In the genomic region with DNA sequence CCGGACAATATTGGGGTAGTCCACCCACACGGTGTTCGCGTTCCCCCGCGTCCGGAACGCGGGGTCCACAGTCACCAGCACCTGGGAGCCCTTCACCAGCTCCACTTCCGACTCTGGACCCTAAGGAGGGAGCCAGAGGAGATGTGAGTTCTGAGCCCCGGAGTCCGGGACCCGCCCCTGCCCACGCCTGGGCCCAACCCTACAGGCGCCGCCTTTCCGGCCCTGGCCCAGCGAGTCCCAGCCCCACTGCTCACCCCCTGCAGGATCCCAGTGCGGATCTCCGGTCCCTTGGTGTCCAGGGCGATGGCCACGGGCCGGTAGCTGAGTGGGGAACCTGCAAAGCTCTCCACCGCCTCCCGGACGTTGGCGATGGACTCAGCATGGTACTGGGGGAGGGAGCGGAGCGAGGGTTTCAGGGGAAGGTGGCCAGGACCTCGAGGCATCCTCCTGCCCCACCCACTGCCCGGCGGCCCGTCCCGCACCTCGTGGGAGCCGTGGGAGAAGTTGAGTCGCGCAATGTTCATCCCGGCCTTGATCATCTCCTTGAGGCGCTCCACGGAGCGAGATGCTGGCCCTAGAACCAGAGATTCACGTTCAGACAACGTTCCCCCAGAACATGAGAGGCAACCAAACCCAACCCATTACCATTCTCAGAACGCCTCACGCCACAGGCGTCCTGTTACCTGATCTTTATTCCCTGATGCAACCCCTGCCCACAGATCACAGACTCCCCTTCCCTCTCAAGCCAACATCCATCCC, we compare ENCODE assay signal across 16 cellular contexts. TPM values are rescaled to one million over a fixed set of nuclear protein-coding genes. Genes with fewer than 3 reads are reported as not detected.
A peak's percentile ranks its signal among the peaks of the same experiment; 100 is the strongest.
DNase-seq lines count a peak whose midpoint lies in the region; TF ChIP-seq lines count a peak whose summit lies in the region.
"Had no signal": no experiment of that assay in that cellular context is flagged by ENCODE, and none has a peak within 500 bp of the region (broad histone marks: within the 10 kb centered on the region; RNA-seq: fewer than 3 reads in every experiment).

No MANE protein-coding gene starts in this region.

- no peaks in the 10 kb centered on the region for H3K79me2 ChIP-seq in smooth muscle cell (ENCODE audit: low read depth)

- H3K9me3 ChIP-seq in HEK293 (ENCODE audit: control insufficient read depth, insufficient read depth, low read depth, low read length) (no peaks in the 10 kb centered on the region), smooth muscle cell (replicated peaks; ENCODE audit: low read depth) (no peaks in the 10 kb centered on the region)
- H3K9me3 ChIP-seq: MG63 had no signal

- DNase-seq in choroid plexus epithelial cell (ENCODE audit: low read depth) (no peak), iPS-NIHi11 (ENCODE audit: low spot score) (peak; percentile 59), smooth muscle cell (lab: John Stamatoyannopoulos, UW; ENCODE audit: unreplicated experiment) (no peak), midbrain (lab: John Stamatoyannopoulos, UW) (no peak), ureter (ENCODE audit: low spot score) (no peak), GM20000 (ENCODE audit: low spot score) (no peak)
- DNase-seq: activated naive CD4-positive, alpha-beta T cell treated with Interleukin-2 at 50 U/mL for 16 hours; caudate nucleus; CD4-positive, alpha-beta T cell; EL; hypothalamus; MG63; stimulated activated CD4-positive, alpha-beta T cell treated with anti-CD3 and anti-CD28 coated beads, Interleukin-4, amount 100 ng/mL, for 4 hours; stimulated activated naive CD4-positive, alpha-beta T cell treated with Interleukin-2 at 50 U/mL for 16 hours had no signal

- H2AFZ ChIP-seq in smooth muscle cell (ENCODE audit: low read depth): no peak overlapping the region

- H3K36me3 ChIP-seq in HEK293 (ENCODE audit: control insufficient read depth in 2 of 2, insufficient read depth in 1 of 2, low read length in 2 of 2) (no peaks in the 10 kb centered on the region), smooth muscle cell (ENCODE audit: low read depth) (no peaks in the 10 kb centered on the region)
- H3K36me3 ChIP-seq: MG63 had no signal

- CTCF ChIA-PET in HEK293 (lab: Yijun Ruan, JAX): no interaction called here

- H3K9ac ChIP-seq in smooth muscle cell (ENCODE audit: low read depth): no peak overlapping the region

- no peaks in the 10 kb centered on the region for H4K20me1 ChIP-seq in smooth muscle cell (ENCODE audit: low read depth)

- 9% methylated on average over 45 of the region's 47 CpGs for WGBS in smooth muscle cell (ENCODE audit: low lambda C conversion rate)

- H3K4me2 ChIP-seq in smooth muscle cell: peak overlapping the region; percentile 77

- H3K4me3 ChIP-seq in HEK293 (ENCODE audit: low read depth, low read length) (no peak overlapping the region), choroid plexus epithelial cell (ENCODE audit: low read depth, low read length) (peak overlapping the region; percentile 11), smooth muscle cell (peak overlapping the region; percentile 18)
- H3K4me3 ChIP-seq: MG63 had no signal

- H3K27me3 ChIP-seq in smooth muscle cell (ENCODE audit: low read depth): peaks cover 48% of the 10 kb centered on the region
- H3K27me3 ChIP-seq: MG63 had no signal

- H3K4me1 ChIP-seq in HEK293 (ENCODE audit: control insufficient read depth, insufficient read depth, low read length) (no peaks in the 10 kb centered on the region), smooth muscle cell (ENCODE audit: low read depth) (peaks cover 6% of the 10 kb centered on the region)

- no peaks in the 10 kb centered on the region for H3F3A ChIP-seq in smooth muscle cell (ENCODE audit: low read depth)

- POLR2A ChIA-PET in HEK293 (lab: Yijun Ruan, JAX): interaction anchor here (0.6 kb wide), 1 partner anchor 29 kb away, joined by 3 read pairs; no protein-coding TSS in a partner anchor

- H3K27ac ChIP-seq in HEK293 (ENCODE audit: extremely low read depth, low read depth, low read length): no peak overlapping the region
- no peak overlapping the region for H3K27ac ChIP-seq in smooth muscle cell (ENCODE audit: low read depth)
- H3K27ac ChIP-seq: epithelial cell of prostate had no signal

- no peak for TF ChIP-seq CTCF in HEK293 (tag by site-specific recombination; IDR thresholded peaks at IDR 0.05)
- no peak for TF ChIP-seq CTCF in choroid plexus epithelial cell (conservative IDR thresholded peaks at IDR 0.05; ENCODE audit: low read depth, low read length)
- TF ChIP-seq CTCF in smooth muscle cell (IDR thresholded peaks at IDR 0.05; ENCODE audit: borderline replicate concordance, insufficient read depth, poor library complexity, severe bottlenecking): no peak
- TF ChIP-seq CTCF in GM20000 (IDR thresholded peaks at IDR 0.05; ENCODE audit: extremely low read depth, missing control alignments): no peak

TF ChIP-seq in HEK293, 187 proteins besides CTCF, POLR2A, EP300 and RAD21:
- peak; percentile 34; the same call in 1 of the 2 replicates for TF ChIP-seq KLF1 (tag by site-specific recombination; IDR thresholded peaks at IDR 0.05)
- TF ChIP-seq, protein P1, sequence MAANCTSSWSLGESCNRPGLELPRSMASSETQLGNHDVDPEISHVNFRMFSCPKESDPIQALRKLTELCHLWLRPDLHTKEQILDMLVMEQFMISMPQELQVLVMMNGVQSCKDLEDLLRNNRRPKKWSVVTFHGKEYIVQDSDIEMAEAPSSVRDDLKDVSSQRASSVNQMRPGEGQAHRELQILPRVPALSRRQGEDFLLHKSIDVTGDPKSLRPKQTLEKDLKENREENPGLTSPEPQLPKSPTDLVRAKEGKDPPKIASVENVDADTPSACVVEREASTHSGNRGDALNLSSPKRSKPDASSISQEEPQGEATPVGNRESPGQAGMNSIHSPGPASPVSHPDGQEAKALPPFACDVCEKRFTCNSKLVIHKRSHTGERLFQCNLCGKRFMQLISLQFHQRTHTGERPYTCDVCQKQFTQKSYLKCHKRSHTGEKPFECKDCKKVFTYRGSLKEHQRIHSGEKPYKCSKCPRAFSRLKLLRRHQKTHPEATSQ (tag by site-specific recombination; IDR thresholded peaks at IDR 0.05): no peak
TF ChIP-seq in HEK293: peak in this region for 1.

RNA-seq across cellular contexts. Expression of a gene that starts 5.9 kb away (rescaled TPM):
- total RNA-seq in smooth muscle cell: 0.09 TPM in 1 of 2 replicates, not detected in the other
- 0.07 TPM in 1 of 2 replicates, not detected in the other for polyA plus RNA-seq in smooth muscle cell
- not detected for total RNA-seq in ureter
- total RNA-seq: CD4-positive, alpha-beta T cell had no signal

RNA-seq across cellular contexts. Expression of a gene that starts 13.3 kb away (rescaled TPM):
- 104 and 136 TPM in 2 replicates for total RNA-seq in smooth muscle cell
- polyA plus RNA-seq in smooth muscle cell: 208 and 299 TPM in 2 replicates
- 124 TPM for total RNA-seq in ureter

RNA-seq across cellular contexts. Expression of a gene that starts 18.1 kb away (rescaled TPM):
- total RNA-seq in smooth muscle cell: 0.49 and 0.72 TPM in 2 replicates
- 1.2 and 1.6 TPM in 2 replicates for polyA plus RNA-seq in smooth muscle cell
- 4.7 TPM for total RNA-seq in ureter

RNA-seq across cellular contexts. Expression of a gene that starts 22.1 kb away (rescaled TPM):
- total RNA-seq in smooth muscle cell (23.6 and 25.5 TPM in 2 replicates), ureter (80.5 TPM)
- 23.5 and 32.2 TPM in 2 replicates for polyA plus RNA-seq in smooth muscle cell

RNA-seq across cellular contexts. Expression of a gene that starts 25.3 kb away (rescaled TPM):
- total RNA-seq in smooth muscle cell: 28.6 and 28.7 TPM in 2 replicates
- polyA plus RNA-seq in smooth muscle cell: 33.2 and 42.6 TPM in 2 replicates
- total RNA-seq in ureter: 31.4 TPM
